23 cellular contexts compared by ENCODE assay signal in the genomic region with DNA sequence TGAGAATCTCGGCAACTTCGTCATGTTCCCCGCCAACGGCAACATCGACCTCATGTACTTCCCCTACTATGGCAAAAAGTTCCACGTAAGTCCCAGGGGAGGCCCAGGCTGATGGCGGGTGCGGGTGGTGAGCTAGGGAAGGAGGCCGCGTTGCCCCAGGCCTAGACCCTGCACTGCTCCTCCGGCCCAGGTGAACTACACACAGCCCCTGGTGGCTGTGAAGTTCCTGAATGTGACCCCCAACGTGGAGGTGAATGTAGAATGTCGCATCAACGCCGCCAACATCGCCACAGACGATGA. TPM values are rescaled to one million over a fixed set of nuclear protein-coding genes. Genes with fewer than 3 reads are reported as not detected.
"Had no signal": no experiment of that assay in that cellular context is flagged by ENCODE, and none has a peak within 500 bp of the region (broad histone marks: within the 10 kb centered on the region; RNA-seq: fewer than 3 reads in every experiment).

No MANE protein-coding gene starts in this region.

- H2AFZ ChIP-seq: hepatocyte had no signal

- H3K9me3 Mint-ChIP-seq: activated CD4-positive, alpha-beta T cell treated with anti-CD3 and anti-CD28 coated beads, Interleukin-2, amount 10 ng/mL, durations not matched to agents 24 days and 14 days; activated CD8-positive, alpha-beta T cell treated with anti-CD3 and anti-CD28 coated beads for 36 hours; activated naive CD4-positive, alpha-beta T cell treated with anti-CD3 and anti-CD28 coated beads for 36 hours; activated T-cell treated with anti-CD3 and anti-CD28 coated beads, Interleukin-2, amount 50 U/mL, for 24 hours; mesothelial cell of epicardium; natural killer cell treated with Interleukin-12 subunit alpha and Interleukin-12 subunit beta and Interleukin-15 and Interleukin-18, amount 100 ng/mL, for 72 hours; T-cell had no signal

- H3K4me3 ChIP-seq: gastroesophageal sphincter, hepatocyte, lower lobe of right lung, sigmoid colon had no signal

- H3K36me3 ChIP-seq: gastroesophageal sphincter, lower lobe of right lung, sigmoid colon had no signal

- H3K4me2 ChIP-seq: hepatocyte had no signal

- H3K4me3 Mint-ChIP-seq: activated CD4-positive, alpha-beta T cell treated with anti-CD3 and anti-CD28 coated beads, Interleukin-2, amount 10 ng/mL, durations not matched to agents 24 days and 14 days; activated CD8-positive, alpha-beta T cell treated with anti-CD3 and anti-CD28 coated beads for 36 hours; activated naive CD4-positive, alpha-beta T cell treated with anti-CD3 and anti-CD28 coated beads for 36 hours; activated T-cell treated with anti-CD3 and anti-CD28 coated beads, Interleukin-2, amount 50 U/mL, for 24 hours; mesothelial cell of epicardium; natural killer cell treated with Interleukin-12 subunit alpha and Interleukin-12 subunit beta and Interleukin-15 and Interleukin-18, amount 100 ng/mL, for 72 hours; T-cell had no signal

- H3K9me3 ChIP-seq: gastroesophageal sphincter, lower lobe of right lung, sigmoid colon had no signal

- FAIRE-seq: islet of Langerhans had no signal

- ATAC-seq: activated CD8-positive, alpha-beta T cell treated with anti-CD3 and anti-CD28 coated beads for 36 hours; esophagus mucosa; gastroesophageal sphincter; left cardiac atrium; lower lobe of right lung; natural killer cell treated with Interleukin-12 subunit alpha and Interleukin-12 subunit beta and Interleukin-15 and Interleukin-18, amount 100 ng/mL, for 72 hours; T-cell had no signal

- H3K27ac ChIP-seq: hepatocyte, lower lobe of right lung, sigmoid colon had no signal

- H3K79me2 ChIP-seq: hepatocyte had no signal

- H3K36me3 Mint-ChIP-seq: mesothelial cell of epicardium; natural killer cell treated with Interleukin-12 subunit alpha and Interleukin-12 subunit beta and Interleukin-15 and Interleukin-18, amount 100 ng/mL, for 72 hours; T-cell had no signal

- H3K27ac Mint-ChIP-seq: activated CD4-positive, alpha-beta T cell treated with anti-CD3 and anti-CD28 coated beads, Interleukin-2, amount 10 ng/mL, durations not matched to agents 24 days and 14 days; activated CD8-positive, alpha-beta T cell treated with anti-CD3 and anti-CD28 coated beads for 36 hours; activated naive CD4-positive, alpha-beta T cell treated with anti-CD3 and anti-CD28 coated beads for 36 hours; activated T-cell treated with anti-CD3 and anti-CD28 coated beads, Interleukin-2, amount 50 U/mL, for 24 hours; natural killer cell treated with Interleukin-12 subunit alpha and Interleukin-12 subunit beta and Interleukin-15 and Interleukin-18, amount 100 ng/mL, for 72 hours; T-cell had no signal

- DNase-seq: activated CD4-positive, alpha-beta T cell treated with anti-CD3 and anti-CD28 coated beads, Interleukin-2, amount 10 ng/mL, durations not matched to agents 24 days and 14 days; activated CD8-positive, alpha-beta T cell treated with anti-CD3 and anti-CD28 coated beads for 36 hours; activated naive CD4-positive, alpha-beta T cell treated with anti-CD3 and anti-CD28 coated beads for 36 hours; activated T-cell treated with anti-CD3 and anti-CD28 coated beads, Interleukin-2, amount 50 U/mL, for 24 hours; aorta; cerebellar nuclear complex; cortex of kidney; effector CD8-positive, alpha-beta T cell; left cardiac atrium; lower lobe of right lung; occipital lobe; posterior cingulate gyrus; sigmoid colon; stimulated activated CD4-positive, alpha-beta T cell treated with anti-CD3 and anti-CD28 coated beads, Interleukin-4, amount 100 ng/mL, for 4 hours; stimulated activated naive CD4-positive, alpha-beta T cell; T-cell had no signal

RNA-seq across cellular contexts. Expression of gene SHBG, which starts 25.6 kb away (rescaled TPM):
- total RNA-seq: activated CD4-positive, alpha-beta T cell treated with anti-CD3 and anti-CD28 coated beads, Interleukin-2, amount 10 ng/mL, durations not matched to agents 24 days and 14 days; activated CD8-positive, alpha-beta T cell treated with anti-CD3 and anti-CD28 coated beads for 36 hours; activated naive CD4-positive, alpha-beta T cell treated with anti-CD3 and anti-CD28 coated beads for 36 hours; lower lobe of right lung; natural killer cell treated with Interleukin-12 subunit alpha and Interleukin-12 subunit beta and Interleukin-15 and Interleukin-18, amount 100 ng/mL, for 72 hours; occipital lobe; sigmoid colon; T-cell; ureter had no signal
